ENCODE assay signal across 8 cellular contexts in genomic region chr6:167828325-167828956, GRCh38. TPM values are rescaled to one million over a fixed set of nuclear protein-coding genes. Genes with fewer than 3 reads are reported as not detected.
DNase-seq lines count a peak whose midpoint lies in the region; ATAC-seq and TF ChIP-seq lines count a peak whose summit lies in the region.

No MANE protein-coding gene starts in this region.

- H3K27me3 ChIP-seq in A673 (replicated peaks; ENCODE audit: insufficient read depth, low read depth, low read length, poor library complexity), result no peaks in the 10 kb centered on the region

- H3K36me3 ChIP-seq in A673 (ENCODE audit: insufficient read depth, low read length, poor library complexity, severe bottlenecking), result no peaks in the 10 kb centered on the region

- no peak for DNase-seq in A673 (ENCODE audit: low spot score)
- no peak for DNase-seq in HFF-Myc (ENCODE audit: extremely low read depth, low read depth)
- no peak for DNase-seq in astrocyte of the spinal cord (ENCODE audit: low read depth, low spot score)
- DNase-seq in lung microvascular endothelial cell (ENCODE audit: low read depth in 2 of 2), result peak; percentile 19 to 21

- no peak overlapping the region for H3K27ac ChIP-seq in A673 (ENCODE audit: low read depth, low read length, poor library complexity, severe bottlenecking)

- CTCF ChIA-PET in A673 (lab: Charles Lee), result no interaction called here

- H3K4me3 ChIP-seq in A673 (ENCODE audit: low read depth, low read length, poor library complexity, severe bottlenecking) (peak overlapping the region; percentile 97), HFF-Myc (replicated peaks; ENCODE audit: low read depth, low read length) (peak overlapping the region; percentile 60), astrocyte of the spinal cord (ENCODE audit: low read depth, low read length) (peak overlapping the region; percentile 84)

- in situ Hi-C loops in astrocyte of the spinal cord (cut with HindIII; ENCODE audit: low sequenced_read_pairs), result no loop called here

- TF ChIP-seq CTCF in A673 (conservative IDR thresholded peaks at IDR 0.05; ENCODE audit: low read depth, low read length), result no peak
- TF ChIP-seq CTCF in HFF-Myc (IDR thresholded peaks at IDR 0.05; ENCODE audit: low read depth, low read length, missing control alignments), result no peak
- no peak for TF ChIP-seq CTCF in astrocyte of the spinal cord (IDR thresholded peaks at IDR 0.05; ENCODE audit: low read depth, low read length)

- intact Hi-C loops in A673 (cut with micrococcal nuclease; ENCODE audit: unreplicated experiment), result loop anchor here (5.0 kb wide), 1 partner anchor 69 kb away; no protein-coding TSS in a partner anchor

- BruUV-seq in A673 (replicated peaks; lab: Mats Ljungman, UMichigan), result TSS peak; percentile 39

- H3K9me3 ChIP-seq in A673 (ENCODE audit: low read depth, low read length, poor library complexity, severe bottlenecking), result no peaks in the 10 kb centered on the region

- ATAC-seq in GM18861 (IDR thresholded peaks at IDR 0.05; ENCODE audit: unreplicated experiment), result no peak
- no peak for ATAC-seq in HG03521 (IDR thresholded peaks at IDR 0.05; ENCODE audit: unreplicated experiment)
- no peak for ATAC-seq in HG02852 (IDR thresholded peaks at IDR 0.05; ENCODE audit: unreplicated experiment)
- no peak for ATAC-seq in GM21367 (IDR thresholded peaks at IDR 0.05; ENCODE audit: unreplicated experiment)

- POLR2A ChIA-PET in A673 (lab: Charles Lee; ENCODE audit: low non-redundant PET), result no interaction called here

- H3K4me1 ChIP-seq in A673 (ENCODE audit: insufficient read depth, low read length, poor library complexity, severe bottlenecking), result peaks cover 28% of the 10 kb centered on the region

RNA-seq across cellular contexts. Expression of gene AFDN, which starts 1.7 kb away (rescaled TPM):
- total RNA-seq in A673 (2021) (107 and 114 TPM in 2 replicates), lung microvascular endothelial cell (79.8 and 137 TPM in 2 replicates)

Comparison
In these comparisons a context has a peak if more than half of its experiments do, and no peak if none do; other contexts are left out.
1. DNase-seq: peak in lung microvascular endothelial cell (2 of 2); none in A673 (single experiment), HFF-Myc (single experiment) and astrocyte of the spinal cord (single experiment).
2. Peak in every context shown above with its lines, with median percentiles within 50 percentile points of each other: H3K4me3 ChIP-seq.